14 cellular contexts compared by ENCODE assay signal in the genomic region with DNA sequence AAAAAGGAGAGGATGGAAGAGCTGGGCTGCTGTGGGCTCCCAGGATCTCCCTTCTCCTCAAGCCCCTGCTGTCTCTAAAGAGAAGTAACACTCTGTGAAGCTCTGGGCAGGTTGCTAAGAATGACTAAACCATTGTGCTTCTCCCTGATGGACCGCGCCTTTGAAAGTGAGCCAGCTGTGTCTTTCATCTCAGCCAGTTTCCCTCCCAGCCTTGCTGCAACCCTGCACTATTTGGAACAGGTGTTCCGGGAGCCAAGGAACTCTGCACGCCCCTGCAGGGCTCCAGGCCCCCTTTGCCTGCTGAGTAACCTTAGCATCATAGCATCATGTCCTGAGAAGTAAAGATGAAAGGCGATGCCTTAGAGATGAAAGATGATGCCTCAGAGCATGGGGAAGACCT. TPM values are rescaled to one million over a fixed set of nuclear protein-coding genes. Genes with fewer than 3 reads are reported as not detected.
A peak's percentile ranks its signal among the peaks of the same experiment; 100 is the strongest.
DNase-seq lines count a peak whose midpoint lies in the region; ATAC-seq, FAIRE-seq and TF ChIP-seq lines count a peak whose summit lies in the region.
"Had no signal": no experiment of that assay in that cellular context is flagged by ENCODE, and none has a peak within 500 bp of the region (broad histone marks: within the 10 kb centered on the region; RNA-seq: fewer than 3 reads in every experiment).

No MANE protein-coding gene starts in this region.

- no peak for FAIRE-seq in HepG2 (lab: Jason Lieb, UNC)
- FAIRE-seq in urothelium cell line (lab: Jason Lieb, UNC) = no peak

- ATAC-seq in HepG2 (peak; percentile 46), right lobe of liver (no peak), HG03521 (IDR thresholded peaks at IDR 0.05; ENCODE audit: unreplicated experiment) (no peak), HG02973 (IDR thresholded peaks at IDR 0.05; ENCODE audit: unreplicated experiment) (no peak), GM21723 (IDR thresholded peaks at IDR 0.05; ENCODE audit: unreplicated experiment) (no peak)
- ATAC-seq: activated CD8-positive, alpha-beta T cell treated with anti-CD3 and anti-CD28 coated beads, Interleukin-2, amount 10 ng/mL, durations not matched to agents 7 days and 5 days; activated naive CD4-positive, alpha-beta T cell treated with anti-CD3 and anti-CD28 coated beads, Interleukin-2, amount 50 U/mL, for 72 hours had no signal

- TF ChIP-seq EP300 in HepG2 (IDR thresholded peaks at IDR 0.05; ENCODE audit: low read depth in 2 of 2, low read length in 2 of 2) = no peak
- no peak for TF ChIP-seq EP300 in HepG2 (CRISPR knock-in tag; IDR thresholded peaks at IDR 0.05; ENCODE audit: borderline replicate concordance)

- no peak overlapping the region for H3K4me2 ChIP-seq in HepG2 (ENCODE audit: low read depth, low read length)
- H3K4me2 ChIP-seq: BLaER1 treated with 17β-estradiol and CSF1 and Interleukin-3, amounts not matched to agents 10 nM and 100 nM had no signal

- H2AFZ ChIP-seq in HepG2 (ENCODE audit: low read length) = no peak overlapping the region

- H3K27me3 ChIP-seq in HepG2 (ENCODE audit: control insufficient read depth in 1 of 2, insufficient read depth in 2 of 2, low read length in 2 of 2) (no peaks in the 10 kb centered on the region; a peak in 1 of 5 replicates), right lobe of liver (no peaks in the 10 kb centered on the region), SJCRH30 (no peaks in the 10 kb centered on the region)
- H3K27me3 ChIP-seq: BLaER1 treated with 17β-estradiol and CSF1 and Interleukin-3, amounts not matched to agents 10 nM and 100 nM; upper lobe of left lung had no signal

- DNase-seq in HepG2 (ENCODE audit: low spot score) = peak; percentile 21
- no peak for DNase-seq in right lobe of liver
- peak; percentile 92 to 96 for DNase-seq in SJCRH30
- peak; percentile 24 for DNase-seq in fibroblast of the conjunctiva (ENCODE audit: low read depth)
- DNase-seq in urothelium cell line (ENCODE audit: low spot score) = peak; percentile 18
- DNase-seq: activated CD8-positive, alpha-beta T cell treated with anti-CD3 and anti-CD28 coated beads, Interleukin-2, amount 10 ng/mL, durations not matched to agents 7 days and 5 days; effector memory CD4-positive, alpha-beta T cell; NCI-H774; upper lobe of left lung had no signal

- H3K4me3 ChIP-seq in HepG2 (replicated peaks in 1 of 3; ENCODE audit: insufficient read depth in 1 of 3, low read depth in 2 of 3, low read length in 3 of 3) = no peak overlapping the region
- H3K4me3 ChIP-seq in right lobe of liver = no peak overlapping the region
- H3K4me3 ChIP-seq in SJCRH30 = no peak overlapping the region
- H3K4me3 ChIP-seq: BLaER1 treated with 17β-estradiol and CSF1 and Interleukin-3, amounts not matched to agents 10 nM and 100 nM; upper lobe of left lung had no signal

- H3K79me2 ChIP-seq in HepG2 (ENCODE audit: insufficient read depth, low read length) = no peaks in the 10 kb centered on the region

- peaks cover 47% of the 10 kb centered on the region for H3K4me1 ChIP-seq in HepG2 (ENCODE audit: insufficient read depth, low read length)
- peaks cover 0 to 4% (median 0%) of the 10 kb centered on the region in 4 donors for H3K4me1 ChIP-seq in right lobe of liver
- H3K4me1 ChIP-seq in SJCRH30 = peaks cover 28% of the 10 kb centered on the region
- H3K4me1 ChIP-seq: upper lobe of left lung had no signal

- in situ Hi-C loops in HepG2 (cut with HindIII; ENCODE audit: extremely low pct_ligation_motif_present, low pct_unique_long_range_greater_than_20kb) = no loop called here

- H3K9me3 ChIP-seq in HepG2 (ENCODE audit: low read length) = no peaks in the 10 kb centered on the region
- H3K9me3 ChIP-seq in right lobe of liver = no peaks in the 10 kb centered on the region
- H3K9me3 ChIP-seq in SJCRH30 (replicated peaks) = no peaks in the 10 kb centered on the region; the same call in 1 of the 2 replicates
- H3K9me3 ChIP-seq: BLaER1 treated with 17β-estradiol and CSF1 and Interleukin-3, amounts not matched to agents 10 nM and 100 nM; upper lobe of left lung had no signal

- TF ChIP-seq CTCF in HepG2 (CRISPR knock-in tag; IDR thresholded peaks at IDR 0.05) (no peak), right lobe of liver (IDR thresholded peaks at IDR 0.05) (no peak)

- intact Hi-C loops in HepG2 (cut with micrococcal nuclease; ENCODE audit: unreplicated experiment) = no loop called here
- intact Hi-C loops in right lobe of liver (cut with DNase I) = no loop called here

- POLR2A ChIA-PET in HepG2 (lab: Yijun Ruan, JAX) = interaction anchor here (1.1 kb wide), 1 partner anchor 39 kb away, joined by 3 read pairs; a partner anchor contains a TSS

- TF ChIP-seq POLR2A in HepG2 (IDR thresholded peaks at IDR 0.05; ENCODE audit: insufficient read depth in 1 of 2, low read depth in 2 of 2, low read length in 2 of 2) = no peak
- no peak for TF ChIP-seq POLR2A in right lobe of liver (IDR thresholded peaks at IDR 0.05)

- H3K27ac ChIP-seq in HepG2 (ENCODE audit: extremely low read length, insufficient read depth, low read length) (no peak overlapping the region), right lobe of liver (no peak overlapping the region), SJCRH30 (0 out of 2 replicates have a peak overlapping the region, but pooled peaks have one; percentile 5)
- H3K27ac ChIP-seq: BLaER1 treated with 17β-estradiol and CSF1 and Interleukin-3, amounts not matched to agents 10 nM and 100 nM; upper lobe of left lung had no signal

- BruUV-seq in HepG2 (replicated peaks; lab: Mats Ljungman, UMichigan) = no TSS peak

- TF ChIP-seq RAD21 in HepG2 (CRISPR knock-in tag; IDR thresholded peaks at IDR 0.05) = no peak

- H3K9ac ChIP-seq in HepG2 (ENCODE audit: insufficient read depth, low read depth, low read length) = no peak overlapping the region
- H3K9ac ChIP-seq: BLaER1 treated with 17β-estradiol and CSF1 and Interleukin-3, amounts not matched to agents 10 nM and 100 nM had no signal

- 4% methylated on average over 5 of the region's 5 CpGs for WGBS in HepG2 (ENCODE audit: low lambda C conversion rate)
- 63% methylated on average over 4 of the region's 5 CpGs for WGBS in right lobe of liver (ENCODE audit: insufficient coverage, low coverage, low lambda C conversion rate, missing lambda C conversion rate)

- CTCF ChIA-PET in HepG2 (lab: Yijun Ruan, JAX; ENCODE audit: low intra/inter-chr PET ratio, low total read pairs) = no interaction called here

- H3K36me3 ChIP-seq in HepG2 (replicated peaks in 1 of 2; ENCODE audit: control insufficient read depth in 1 of 2, insufficient read depth in 2 of 2, low read length in 2 of 2) = no peaks in the 10 kb centered on the region
- H3K36me3 ChIP-seq in right lobe of liver = no peaks in the 10 kb centered on the region
- H3K36me3 ChIP-seq in SJCRH30 = no peaks in the 10 kb centered on the region
- H3K36me3 ChIP-seq: BLaER1 treated with 17β-estradiol and CSF1 and Interleukin-3, amounts not matched to agents 10 nM and 100 nM; upper lobe of left lung had no signal

- no peaks in the 10 kb centered on the region for H4K20me1 ChIP-seq in HepG2 (ENCODE audit: insufficient read depth, low read length)
- H4K20me1 ChIP-seq: BLaER1 treated with 17β-estradiol and CSF1 and Interleukin-3, amounts not matched to agents 10 nM and 100 nM had no signal

TF ChIP-seq in HepG2, 621 proteins besides CTCF, POLR2A, EP300 and RAD21:
- TF ChIP-seq SMC3 (IDR thresholded peaks at IDR 0.05; ENCODE audit: low read length) = peak; percentile 14; the same call in 1 of the 2 replicates
- no peak for TF ChIP-seq REL (CRISPR knock-in tag; conservative IDR thresholded peaks at IDR 0.05)

RNA-seq across cellular contexts. Expression of a gene that starts 39.7 kb away (rescaled TPM):
- 30.2 and 36.3 TPM in 2 replicates for total RNA-seq in HepG2 (2016; rRNA removed; fragmentation: Illumina TruSeq; extraction: Trizol)
- 49.4 and 69.7 TPM in 2 replicates for total RNA-seq in HepG2 (2016; cell fraction: cytosol; rRNA removed; fragmentation: Illumina TruSeq; extraction: Trizol; ENCODE audit: low read depth)
- total RNA-seq in HepG2 (2016; cell fraction: insoluble cytoplasmic fraction; rRNA removed; fragmentation: Illumina TruSeq; extraction: Trizol) = 29.7 and 32.4 TPM in 2 replicates
- 58.5 and 74.9 TPM in 2 replicates for total RNA-seq in HepG2 (2016; cell fraction: membrane; rRNA removed; fragmentation: Illumina TruSeq; extraction: Trizol)
- total RNA-seq in HepG2 (2016; cell fraction: nucleus; rRNA removed; fragmentation: Illumina TruSeq; extraction: Trizol) = 13.3 and 17.3 TPM in 2 replicates
- polyA plus RNA-seq in HepG2 (2011; rRNA removed) = 18.0 and 26.3 TPM in 2 replicates
- 17.6 and 20.7 TPM in 2 replicates for polyA plus RNA-seq in HepG2 (2011; cell fraction: cytosol; rRNA removed)
- polyA plus RNA-seq in HepG2 (2011; cell fraction: nucleus; rRNA removed) = 3.5 and 5.8 TPM in 2 replicates
- polyA plus RNA-seq in HepG2 (2012) = 31.8 and 34.3 TPM in 2 replicates
- 50.8 and 84.6 TPM in 2 replicates for polyA plus RNA-seq in HepG2 (2016; cell fraction: cytosol; fragmentation: Illumina TruSeq; extraction: Trizol; ENCODE audit: low read depth)
- 32.2 and 38.8 TPM in 2 replicates for polyA plus RNA-seq in HepG2 (2016; cell fraction: insoluble cytoplasmic fraction; fragmentation: Illumina TruSeq; extraction: Trizol; ENCODE audit: low read depth)
- 51.2 and 73.4 TPM in 2 replicates for polyA plus RNA-seq in HepG2 (2016; cell fraction: membrane; fragmentation: Illumina TruSeq; extraction: Trizol; ENCODE audit: low read depth)
- 24.1 and 28.3 TPM in 2 replicates for polyA plus RNA-seq in HepG2 (2016; cell fraction: nucleus; fragmentation: Illumina TruSeq; extraction: Trizol; ENCODE audit: insufficient read depth, low read depth)
- polyA minus RNA-seq in HepG2 (2011; rRNA and poly(A)+ RNA removed; ENCODE audit: low replicate concordance) = 2.2 and 3.3 TPM in 2 replicates
- polyA minus RNA-seq in HepG2 (2011; cell fraction: cytosol; rRNA and poly(A)+ RNA removed) = 5.4 TPM in 2 replicates
- polyA minus RNA-seq in HepG2 (2011; cell fraction: nucleus; rRNA and poly(A)+ RNA removed) = 2.6 and 4.0 TPM in 2 replicates
- total RNA-seq in right lobe of liver = 10 to 100 TPM; 16.0 to 32.5 (median 21.9) TPM
- 40.6 and 49.1 TPM in 2 replicates for total RNA-seq in SJCRH30 (2014; rRNA removed; shearing (Covaris generic))

Comparison
In these comparisons a context has a peak if more than half of its experiments do, and no peak if none do; other contexts are left out.
1. DNase-seq: peak in HepG2 (single experiment), SJCRH30 (2 of 2), fibroblast of the conjunctiva (single experiment) and urothelium cell line (single experiment); none in right lobe of liver (0 of 3).